8 cellular contexts compared by ENCODE assay signal in the genomic region with DNA sequence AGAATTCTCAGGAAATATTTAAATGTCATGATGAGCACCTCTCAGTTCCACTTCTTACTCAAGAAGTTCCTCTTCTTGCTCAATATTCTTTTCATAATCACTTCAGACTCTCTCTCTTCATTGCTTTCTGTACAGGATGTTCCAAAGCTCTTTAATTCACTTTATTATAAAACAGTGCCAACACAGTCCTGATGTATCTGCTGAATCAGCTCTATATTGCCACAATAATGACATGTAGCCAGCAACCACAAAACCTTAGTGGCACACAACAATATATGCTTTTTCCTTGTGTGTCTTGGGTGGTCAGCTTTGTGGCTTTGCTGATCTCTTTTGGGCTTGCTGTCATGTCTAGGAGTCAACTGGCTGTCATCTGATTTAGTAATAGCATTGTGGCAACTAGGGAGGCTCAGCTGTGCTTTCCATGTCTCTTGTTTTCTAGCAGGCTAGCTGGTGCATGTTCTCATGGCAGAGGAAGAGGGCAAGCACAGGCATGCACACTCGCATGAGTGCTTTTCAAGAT. TPM values are rescaled to one million over a fixed set of nuclear protein-coding genes. Genes with fewer than 3 reads are reported as not detected.
DNase-seq lines count a peak whose midpoint lies in the region; ATAC-seq, FAIRE-seq and TF ChIP-seq lines count a peak whose summit lies in the region.
"Had no signal": no experiment of that assay in that cellular context is flagged by ENCODE, and none has a peak within 500 bp of the region (broad histone marks: within the 10 kb centered on the region; RNA-seq: fewer than 3 reads in every experiment).

No MANE protein-coding gene starts in this region.

- no peaks in the 10 kb centered on the region for H3K4me1 ChIP-seq in K562 (replicated peaks in 1 of 2; ENCODE audit: control insufficient read depth in 2 of 2, insufficient read depth in 2 of 2, low read length in 2 of 2)
- H3K4me1 ChIP-seq in suprapubic skin = peaks cover 23% of the 10 kb centered on the region

- ATAC-seq in GM21381 (IDR thresholded peaks at IDR 0.05; ENCODE audit: unreplicated experiment) (peak; percentile 56), HG03457 (IDR thresholded peaks at IDR 0.05; ENCODE audit: unreplicated experiment) (peak; percentile 40), K562 (no peak)

- FAIRE-seq in K562 (lab: Jason Lieb, UNC) = no peak

- H4K20me1 ChIP-seq in K562 (replicated peaks; ENCODE audit: control insufficient read depth, insufficient read depth, low read length) = no peaks in the 10 kb centered on the region

- no peak for TF ChIP-seq RAD21 in K562 (CRISPR knock-in tag; conservative IDR thresholded peaks at IDR 0.05 in 1 of 2, IDR thresholded peaks at IDR 0.05 in 1 of 2)

- H3K4me3 ChIP-seq in K562 (no peak overlapping the region), suprapubic skin (no peak overlapping the region)

- WGBS in K562 (ENCODE audit: insufficient coverage, low coverage, missing lambda C conversion rate) = 8% methylated on average over 1 of the region's 1 CpG
- 44% methylated on average over 1 of the region's 1 CpG for WGBS in suprapubic skin

- no peak for TF ChIP-seq EP300 in K562 (IDR thresholded peaks at IDR 0.05; ENCODE audit: low read length)
- no peak for TF ChIP-seq EP300 in suprapubic skin (IDR thresholded peaks at IDR 0.05)

- intact Hi-C loops in K562 (cut with micrococcal nuclease) = loop anchor here (10.0 kb wide), 1 partner anchor 766 kb away; no protein-coding TSS in a partner anchor

- no peak overlapping the region for H3K4me2 ChIP-seq in K562 (ENCODE audit: insufficient read depth, low read length)

- no peak overlapping the region for H3K27ac ChIP-seq in K562 (ENCODE audit: extremely low read depth, low read depth, low read length)
- peak overlapping the region; percentile 67 for H3K27ac ChIP-seq in suprapubic skin

- BruUV-seq in K562 (replicated peaks; lab: Mats Ljungman, UMichigan) = no TSS peak

- DNase-seq in K562 (ENCODE audit: extremely low read depth in 1 of 4, low spot score in 3 of 4) (no peak), suprapubic skin (ENCODE audit: low spot score in 2 of 2) (no peak), NK-92 (lab: John Stamatoyannopoulos, UW; ENCODE audit: unreplicated experiment) (no peak), T1000 (lab: John Stamatoyannopoulos, UW) (no peak), HEK293T (ENCODE audit: extremely low spot score) (no peak)
- DNase-seq: activated naive CD4-positive, alpha-beta T cell had no signal

- H3K79me2 ChIP-seq in K562 (ENCODE audit: control insufficient read depth, insufficient read depth, low read length) = no peaks in the 10 kb centered on the region

- no peak overlapping the region for H3K9ac ChIP-seq in K562 (ENCODE audit: insufficient read depth in 1 of 2, low read depth in 2 of 2, low read length in 2 of 2)

- TF ChIP-seq POLR2A in K562 (conservative IDR thresholded peaks at IDR 0.05) (no peak), suprapubic skin (IDR thresholded peaks at IDR 0.05) (no peak)

- no peak overlapping the region for H2AFZ ChIP-seq in K562 (ENCODE audit: low read depth, low read length)

- CTCF ChIA-PET in K562 (lab: Yijun Ruan, JAX; ENCODE audit: low intra/inter-chr PET ratio) (no interaction called here), HEK293T (lab: Yijun Ruan, JAX) (no interaction called here)

- H3K9me3 ChIP-seq in K562 (replicated peaks; ENCODE audit: control insufficient read depth, insufficient read depth, low read depth, low read length) (no peaks in the 10 kb centered on the region), suprapubic skin (no peaks in the 10 kb centered on the region)

- no peaks in the 10 kb centered on the region for H3K27me3 ChIP-seq in K562 (ENCODE audit: control insufficient read depth in 2 of 2, insufficient read depth in 2 of 2, low read length in 2 of 2)
- H3K27me3 ChIP-seq in suprapubic skin = no peaks in the 10 kb centered on the region

- H3K36me3 ChIP-seq in K562 (ENCODE audit: control insufficient read depth, insufficient read depth, low read length) (no peaks in the 10 kb centered on the region), suprapubic skin (no peaks in the 10 kb centered on the region)

- POLR2A ChIA-PET in K562 (lab: Yijun Ruan, JAX) (no interaction called here), HEK293T (lab: Yijun Ruan, JAX) (no interaction called here)

- in situ Hi-C loops in K562 (cut with MboI) = loop anchor here (25.0 kb wide), 1 partner anchor 754 kb away; no protein-coding TSS in a partner anchor

- TF ChIP-seq CTCF in K562 (IDR thresholded peaks at IDR 0.05 in 2 of 3, conservative IDR thresholded peaks at IDR 0.05 in 1 of 3; ENCODE audit: insufficient read depth in 2 of 3, low read depth in 1 of 3, low read length in 3 of 3) (no peak), suprapubic skin (IDR thresholded peaks at IDR 0.05) (no peak)

- no peaks in the 10 kb centered on the region for H3K9me1 ChIP-seq in K562 (ENCODE audit: control insufficient read depth, insufficient read depth, low read length)

TF ChIP-seq in K562, 482 proteins besides CTCF, POLR2A, EP300 and RAD21:
- peak; percentile 38; the same call in 1 of the 2 replicates for TF ChIP-seq ZNF316 (IDR thresholded peaks at IDR 0.05)
- TF ChIP-seq MAFG (tag; conservative IDR thresholded peaks at IDR 0.05) = 0 out of 2 replicates have a peak, but pooled peaks have one; percentile 37
- no peak for TF ChIP-seq U2AF2 (optimal IDR thresholded peaks at IDR 0.05; ENCODE audit: low read depth, low read length)
- peak; percentile 20; the same call in 1 of the 2 replicates for TF ChIP-seq C11orf30 (IDR thresholded peaks at IDR 0.05; ENCODE audit: low read depth)
- no peak for TF ChIP-seq BRF1 (IDR thresholded peaks at IDR 0.05; ENCODE audit: borderline replicate concordance, extremely low read depth, insufficient read length)

TF ChIP-seq in HEK293T, 16 proteins besides CTCF, POLR2A, EP300 and RAD21:
- TF ChIP-seq FOXA1 (IDR thresholded peaks at IDR 0.05) = no peak
- no peak for TF ChIP-seq LEF1 (IDR thresholded peaks at IDR 0.05; ENCODE audit: borderline replicate concordance)
- no peak for TF ChIP-seq HDGF (IDR thresholded peaks at IDR 0.05; ENCODE audit: borderline replicate concordance)
- no peak for TF ChIP-seq FOXK2 (IDR thresholded peaks at IDR 0.05)
- no peak for TF ChIP-seq FOXM1 (IDR thresholded peaks at IDR 0.05; ENCODE audit: borderline replicate concordance)
- TF ChIP-seq CTBP1 (IDR thresholded peaks at IDR 0.05; ENCODE audit: borderline replicate concordance) = no peak
- TF ChIP-seq SP1 (IDR thresholded peaks at IDR 0.05) = no peak
- TF ChIP-seq ARNT (IDR thresholded peaks at IDR 0.05) = no peak
- TF ChIP-seq TARDBP (IDR thresholded peaks at IDR 0.05) = no peak
- no peak for TF ChIP-seq NFRKB (IDR thresholded peaks at IDR 0.05)
- TF ChIP-seq, protein P1, sequence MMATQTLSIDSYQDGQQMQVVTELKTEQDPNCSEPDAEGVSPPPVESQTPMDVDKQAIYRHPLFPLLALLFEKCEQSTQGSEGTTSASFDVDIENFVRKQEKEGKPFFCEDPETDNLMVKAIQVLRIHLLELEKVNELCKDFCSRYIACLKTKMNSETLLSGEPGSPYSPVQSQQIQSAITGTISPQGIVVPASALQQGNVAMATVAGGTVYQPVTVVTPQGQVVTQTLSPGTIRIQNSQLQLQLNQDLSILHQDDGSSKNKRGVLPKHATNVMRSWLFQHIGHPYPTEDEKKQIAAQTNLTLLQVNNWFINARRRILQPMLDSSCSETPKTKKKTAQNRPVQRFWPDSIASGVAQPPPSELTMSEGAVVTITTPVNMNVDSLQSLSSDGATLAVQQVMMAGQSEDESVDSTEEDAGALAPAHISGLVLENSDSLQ (IDR thresholded peaks at IDR 0.05) = no peak
- no peak for TF ChIP-seq ELF4 (IDR thresholded peaks at IDR 0.05)
- TF ChIP-seq ZNF384 (IDR thresholded peaks at IDR 0.05) = no peak

RNA-seq across cellular contexts. Expression of gene SLC2A13, which starts 52.8 kb away (rescaled TPM):
- total RNA-seq in K562 (2011; cell fraction: chromatin; rRNA removed; ENCODE audit: low replicate concordance) = 19.3 and 35.8 TPM in 2 replicates
- 13.7 and 20.8 TPM in 2 replicates for total RNA-seq in K562 (2011; cell fraction: nucleolus; rRNA removed)
- total RNA-seq in K562 (2011; cell fraction: nucleoplasm; rRNA removed) = 22.1 and 34.1 TPM in 2 replicates
- total RNA-seq in K562 (2014; rRNA removed) (10.9 and 12.4 TPM in 2 replicates), K562 (2014; rRNA removed; fragmentation: Illumina TruSeq; extraction: Trizol) (10.8 and 11.5 TPM in 2 replicates), K562 (2015; rRNA removed; fragmentation: Illumina TruSeq; extraction: Trizol) (9.9 and 10.7 TPM in 2 replicates), K562 (2021) (9.0 and 10.9 TPM in 2 replicates), suprapubic skin (10 to 100 TPM; 10.4 to 14.1 (median 13.4) TPM)
- polyA plus RNA-seq in K562 (2011; rRNA removed) (5.4 and 9.5 TPM in 2 replicates), K562 (2014; fragmentation: Illumina TruSeq; extraction: Trizol) (4.3 and 4.8 TPM in 2 replicates), K562 (2014; fragmentation: Nextera tagmentation; extraction: Ambion mirVana) (1 to 10 TPM; 1.7 to 1.9 TPM), K562 (2014; rRNA removed) (5.0 and 5.6 TPM in 2 replicates)
- 2.2 and 2.8 TPM in 2 replicates for polyA plus RNA-seq in K562 (2011; cell fraction: cytosol; rRNA removed)
- 13.4 and 16.7 TPM in 2 replicates for polyA plus RNA-seq in K562 (2011; cell fraction: nucleus; rRNA removed)
- polyA plus RNA-seq in K562 (2012) = 3.0 and 5.5 TPM in 2 replicates
- 8.6 and 10.3 TPM in 2 replicates for polyA minus RNA-seq in K562 (2011; rRNA and poly(A)+ RNA removed)
- 2.0 and 2.2 TPM in 2 replicates for polyA minus RNA-seq in K562 (2011; cell fraction: cytosol; rRNA and poly(A)+ RNA removed)
- polyA minus RNA-seq in K562 (2011; cell fraction: nucleus; rRNA and poly(A)+ RNA removed) = 18.3 and 27.3 TPM in 2 replicates
